2 cellular contexts compared by ENCODE assay signal in genomic region chr1:176227579-176227978, GRCh38.
TF ChIP-seq lines count a peak whose summit lies in the region.

No MANE protein-coding gene starts in this region.

TF ChIP-seq in IMR-90, 13 proteins besides CTCF, POLR2A, EP300 and RAD21:
- TF ChIP-seq FOS (IDR thresholded peaks at IDR 0.05; ENCODE audit: low read depth, low read length) (no peak), SMC3 (IDR thresholded peaks at IDR 0.05; ENCODE audit: low read depth, low read length) (no peak), NFE2L2 (IDR thresholded peaks at IDR 0.05; ENCODE audit: low read depth, low read length) (no peak), RFX5 (IDR thresholded peaks at IDR 0.05; ENCODE audit: low read depth, low read length) (no peak), CHD1 (IDR thresholded peaks at IDR 0.05; ENCODE audit: low read depth, low read length) (no peak)

TF ChIP-seq in K562, 482 proteins besides CTCF, POLR2A, EP300 and RAD21:
- TF ChIP-seq ZKSCAN3 (CRISPR knock-in tag; IDR thresholded peaks at IDR 0.05): no peak
- TF ChIP-seq, protein P1, sequence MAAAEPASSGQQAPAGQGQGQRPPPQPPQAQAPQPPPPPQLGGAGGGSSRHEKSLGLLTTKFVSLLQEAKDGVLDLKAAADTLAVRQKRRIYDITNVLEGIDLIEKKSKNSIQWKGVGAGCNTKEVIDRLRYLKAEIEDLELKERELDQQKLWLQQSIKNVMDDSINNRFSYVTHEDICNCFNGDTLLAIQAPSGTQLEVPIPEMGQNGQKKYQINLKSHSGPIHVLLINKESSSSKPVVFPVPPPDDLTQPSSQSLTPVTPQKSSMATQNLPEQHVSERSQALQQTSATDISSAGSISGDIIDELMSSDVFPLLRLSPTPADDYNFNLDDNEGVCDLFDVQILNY (CRISPR knock-in tag; IDR thresholded peaks at IDR 0.05): no peak
- no peak for TF ChIP-seq MTA2 (IDR thresholded peaks at IDR 0.05; ENCODE audit: low read depth)
- TF ChIP-seq THRAP3 (IDR thresholded peaks at IDR 0.05; ENCODE audit: borderline replicate concordance): no peak
- no peak for TF ChIP-seq POLR3G (IDR thresholded peaks at IDR 0.05; ENCODE audit: extremely low read depth, insufficient read length, insufficient replicate concordance)
- no peak for TF ChIP-seq ZBTB49 (CRISPR knock-in tag; IDR thresholded peaks at IDR 0.05; ENCODE audit: borderline replicate concordance)
- TF ChIP-seq NCOA2 (IDR thresholded peaks at IDR 0.05; ENCODE audit: partially characterized antibody in 2 of 2): no peak
- TF ChIP-seq, protein P2, sequence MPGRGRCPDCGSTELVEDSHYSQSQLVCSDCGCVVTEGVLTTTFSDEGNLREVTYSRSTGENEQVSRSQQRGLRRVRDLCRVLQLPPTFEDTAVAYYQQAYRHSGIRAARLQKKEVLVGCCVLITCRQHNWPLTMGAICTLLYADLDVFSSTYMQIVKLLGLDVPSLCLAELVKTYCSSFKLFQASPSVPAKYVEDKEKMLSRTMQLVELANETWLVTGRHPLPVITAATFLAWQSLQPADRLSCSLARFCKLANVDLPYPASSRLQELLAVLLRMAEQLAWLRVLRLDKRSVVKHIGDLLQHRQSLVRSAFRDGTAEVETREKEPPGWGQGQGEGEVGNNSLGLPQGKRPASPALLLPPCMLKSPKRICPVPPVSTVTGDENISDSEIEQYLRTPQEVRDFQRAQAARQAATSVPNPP (IDR thresholded peaks at IDR 0.05; ENCODE audit: borderline replicate concordance, insufficient read depth, insufficient read length): no peak
- no peak for TF ChIP-seq NFXL1 (CRISPR knock-in tag; IDR thresholded peaks at IDR 0.05)
- TF ChIP-seq SFPQ (IDR thresholded peaks at IDR 0.05; ENCODE audit: low read depth, low read length): no peak
- TF ChIP-seq, protein P3, sequence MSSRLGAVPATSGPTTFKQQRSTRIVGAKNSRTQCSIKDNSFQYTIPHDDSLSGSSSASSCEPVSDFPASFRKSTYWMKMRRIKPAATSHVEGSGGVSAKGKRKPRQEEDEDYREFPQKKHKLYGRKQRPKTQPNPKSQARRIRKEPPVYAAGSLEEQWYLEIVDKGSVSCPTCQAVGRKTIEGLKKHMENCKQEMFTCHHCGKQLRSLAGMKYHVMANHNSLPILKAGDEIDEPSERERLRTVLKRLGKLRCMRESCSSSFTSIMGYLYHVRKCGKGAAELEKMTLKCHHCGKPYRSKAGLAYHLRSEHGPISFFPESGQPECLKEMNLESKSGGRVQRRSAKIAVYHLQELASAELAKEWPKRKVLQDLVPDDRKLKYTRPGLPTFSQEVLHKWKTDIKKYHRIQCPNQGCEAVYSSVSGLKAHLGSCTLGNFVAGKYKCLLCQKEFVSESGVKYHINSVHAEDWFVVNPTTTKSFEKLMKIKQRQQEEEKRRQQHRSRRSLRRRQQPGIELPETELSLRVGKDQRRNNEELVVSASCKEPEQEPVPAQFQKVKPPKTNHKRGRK (tag; IDR thresholded peaks at IDR 0.05): no peak
- no peak for TF ChIP-seq E2F6 (IDR thresholded peaks at IDR 0.05; ENCODE audit: borderline replicate concordance in 1 of 2, extremely low read depth in 1 of 2, insufficient read depth in 1 of 2, insufficient read length in 1 of 2, low read depth in 1 of 2, low read length in 1 of 2, poor library complexity in 1 of 2, severe bottlenecking in 1 of 2)
- TF ChIP-seq MAZ (CRISPR knock-in tag; conservative IDR thresholded peaks at IDR 0.05 in 1 of 2, IDR thresholded peaks at IDR 0.05 in 1 of 2): no peak
- TF ChIP-seq ILK (tag; IDR thresholded peaks at IDR 0.05; ENCODE audit: borderline replicate concordance, low read depth): no peak
- no peak for TF ChIP-seq NELFE (IDR thresholded peaks at IDR 0.05; ENCODE audit: insufficient read depth, insufficient read length)
- TF ChIP-seq, protein P4, sequence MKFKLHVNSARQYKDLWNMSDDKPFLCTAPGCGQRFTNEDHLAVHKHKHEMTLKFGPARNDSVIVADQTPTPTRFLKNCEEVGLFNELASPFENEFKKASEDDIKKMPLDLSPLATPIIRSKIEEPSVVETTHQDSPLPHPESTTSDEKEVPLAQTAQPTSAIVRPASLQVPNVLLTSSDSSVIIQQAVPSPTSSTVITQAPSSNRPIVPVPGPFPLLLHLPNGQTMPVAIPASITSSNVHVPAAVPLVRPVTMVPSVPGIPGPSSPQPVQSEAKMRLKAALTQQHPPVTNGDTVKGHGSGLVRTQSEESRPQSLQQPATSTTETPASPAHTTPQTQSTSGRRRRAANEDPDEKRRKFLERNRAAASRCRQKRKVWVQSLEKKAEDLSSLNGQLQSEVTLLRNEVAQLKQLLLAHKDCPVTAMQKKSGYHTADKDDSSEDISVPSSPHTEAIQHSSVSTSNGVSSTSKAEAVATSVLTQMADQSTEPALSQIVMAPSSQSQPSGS (CRISPR knock-in tag; IDR thresholded peaks at IDR 0.05): no peak
- no peak for TF ChIP-seq RAD51 (IDR thresholded peaks at IDR 0.05; ENCODE audit: borderline replicate concordance, low read depth)
